ENCODE assay signal across 1 cellular context in genomic region chr1:67921725-67922489, GRCh38.
A peak's percentile ranks its signal among the peaks of the same experiment; 100 is the strongest.
TF ChIP-seq lines count a peak whose summit lies in the region.

No MANE protein-coding gene starts in this region.

TF ChIP-seq in K562, 482 proteins besides CTCF, POLR2A, EP300 and RAD21 (continued from another document and continues in another):
- TF ChIP-seq NFRKB (IDR thresholded peaks at IDR 0.05; ENCODE audit: low read depth) (no peak), JUN (IDR thresholded peaks at IDR 0.05; ENCODE audit: borderline replicate concordance, low read depth, low read length) (no peak), JUN (CRISPR knock-in tag; IDR thresholded peaks at IDR 0.05; ENCODE audit: borderline replicate concordance) (no peak), XRCC4 (IDR thresholded peaks at IDR 0.05; ENCODE audit: extremely low read depth, insufficient read depth, insufficient read length) (no peak), SMARCE1 (IDR thresholded peaks at IDR 0.05) (0 out of 2 replicates have a peak, but pooled peaks have one; percentile 23), ZZZ3 (IDR thresholded peaks at IDR 0.05) (no peak), ELF2 (CRISPR knock-in tag; IDR thresholded peaks at IDR 0.05) (no peak), IRF1 (CRISPR knock-in tag; IDR thresholded peaks at IDR 0.05; ENCODE audit: borderline replicate concordance) (no peak), CEBPG (CRISPR knock-in tag; IDR thresholded peaks at IDR 0.05) (peak; percentile 75; the same call in 1 of the 2 replicates), CEBPG (tag; conservative IDR thresholded peaks at IDR 0.05 in 1 of 2, IDR thresholded peaks at IDR 0.05 in 1 of 2) (peak in 1 of 2 experiments; percentile 84), BMI1 (IDR thresholded peaks at IDR 0.05; ENCODE audit: low read length) (no peak), HDAC2 (IDR thresholded peaks at IDR 0.05) (peak; percentile 68; the same call in 1 of the 2 replicates), ZNF121 (CRISPR knock-in tag; conservative IDR thresholded peaks at IDR 0.05) (no peak), BHLHE40 (IDR thresholded peaks at IDR 0.05; ENCODE audit: low read length) (no peak), U2AF2 (optimal IDR thresholded peaks at IDR 0.05; ENCODE audit: low read depth, low read length) (no peak), RUNX1 (IDR thresholded peaks at IDR 0.05; ENCODE audit: low read depth) (no peak), POLR2AphosphoS5 (IDR thresholded peaks at IDR 0.05; ENCODE audit: control insufficient read depth, insufficient read depth, low read depth, low read length) (peak; percentile 81), HDAC1 (IDR thresholded peaks at IDR 0.05) (peak in 1 of 2 experiments; percentile 29; a peak in 1 of 4 replicates), DNMT1 (IDR thresholded peaks at IDR 0.05) (no peak), KLF16 (IDR thresholded peaks at IDR 0.05) (peak; percentile 82), RREB1 (CRISPR knock-in tag; IDR thresholded peaks at IDR 0.05) (0 out of 2 replicates have a peak, but pooled peaks have one; percentile 20), MED1 (CRISPR knock-in tag; IDR thresholded peaks at IDR 0.05; ENCODE audit: borderline replicate concordance) (no peak), SRSF1 (IDR thresholded peaks at IDR 0.05; ENCODE audit: low read depth, low read length) (no peak), PML (IDR thresholded peaks at IDR 0.05; ENCODE audit: low read length) (peak; percentile 82), ZNF124 (CRISPR knock-in tag; IDR thresholded peaks at IDR 0.05) (no peak), TAL1 (IDR thresholded peaks at IDR 0.05) (peak; percentile 93), ELK3 (CRISPR knock-in tag; IDR thresholded peaks at IDR 0.05) (no peak), GTF2E2 (tag; IDR thresholded peaks at IDR 0.05) (no peak), FOXM1 (IDR thresholded peaks at IDR 0.05; ENCODE audit: low read depth) (peak; percentile 70; the same call in 1 of the 2 replicates), FOXM1 (CRISPR knock-in tag; IDR thresholded peaks at IDR 0.05; ENCODE audit: low read depth) (no peak), MECOM (CRISPR knock-in tag; IDR thresholded peaks at IDR 0.05) (0 out of 2 replicates have a peak, but pooled peaks have one; percentile 39), ETV5 (CRISPR knock-in tag; IDR thresholded peaks at IDR 0.05; ENCODE audit: low read depth) (no peak), CTBP1 (IDR thresholded peaks at IDR 0.05; ENCODE audit: borderline replicate concordance) (peak; percentile 87), MBD2 (IDR thresholded peaks at IDR 0.05; ENCODE audit: borderline replicate concordance, low read depth) (0 out of 2 replicates have a peak, but pooled peaks have one; percentile 21), TRIM24 (IDR thresholded peaks at IDR 0.05) (peak; percentile 82 to 86), GTF2F1 (IDR thresholded peaks at IDR 0.05; ENCODE audit: low read depth, low read length) (no peak), ZNF232 (CRISPR knock-in tag; IDR thresholded peaks at IDR 0.05) (no peak), KDM1A (IDR thresholded peaks at IDR 0.05) (peak; percentile 63 to 72; a peak in 3 of 4 replicates), CXXC5 (CRISPR knock-in tag; IDR thresholded peaks at IDR 0.05) (peak; percentile 71), PHB2 (IDR thresholded peaks at IDR 0.05; ENCODE audit: low read depth) (peak; percentile 56; the same call in 1 of the 2 replicates), SOX6 (IDR thresholded peaks at IDR 0.05) (peak; percentile 52), ZC3H11A (IDR thresholded peaks at IDR 0.05; ENCODE audit: low read depth, low read length) (no peak), ZNF444 (CRISPR knock-in tag; IDR thresholded peaks at IDR 0.05) (no peak), FOSL1 (tag; conservative IDR thresholded peaks at IDR 0.05) (0 out of 2 replicates have a peak, but pooled peaks have one; percentile 19), RCOR1 (IDR thresholded peaks at IDR 0.05; ENCODE audit: borderline replicate concordance in 1 of 2, low read depth in 2 of 2, low read length in 2 of 2) (peak in 1 of 2 experiments; percentile 83; a peak in 2 of 4 replicates), CBFA2T3 (IDR thresholded peaks at IDR 0.05) (peak; percentile 96)
- TF ChIP-seq, protein P1, sequence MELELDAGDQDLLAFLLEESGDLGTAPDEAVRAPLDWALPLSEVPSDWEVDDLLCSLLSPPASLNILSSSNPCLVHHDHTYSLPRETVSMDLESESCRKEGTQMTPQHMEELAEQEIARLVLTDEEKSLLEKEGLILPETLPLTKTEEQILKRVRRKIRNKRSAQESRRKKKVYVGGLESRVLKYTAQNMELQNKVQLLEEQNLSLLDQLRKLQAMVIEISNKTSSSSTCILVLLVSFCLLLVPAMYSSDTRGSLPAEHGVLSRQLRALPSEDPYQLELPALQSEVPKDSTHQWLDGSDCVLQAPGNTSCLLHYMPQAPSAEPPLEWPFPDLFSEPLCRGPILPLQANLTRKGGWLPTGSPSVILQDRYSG (tag; conservative IDR thresholded peaks at IDR 0.05; ENCODE audit: low read depth), result no peak
- TF ChIP-seq, protein P2, sequence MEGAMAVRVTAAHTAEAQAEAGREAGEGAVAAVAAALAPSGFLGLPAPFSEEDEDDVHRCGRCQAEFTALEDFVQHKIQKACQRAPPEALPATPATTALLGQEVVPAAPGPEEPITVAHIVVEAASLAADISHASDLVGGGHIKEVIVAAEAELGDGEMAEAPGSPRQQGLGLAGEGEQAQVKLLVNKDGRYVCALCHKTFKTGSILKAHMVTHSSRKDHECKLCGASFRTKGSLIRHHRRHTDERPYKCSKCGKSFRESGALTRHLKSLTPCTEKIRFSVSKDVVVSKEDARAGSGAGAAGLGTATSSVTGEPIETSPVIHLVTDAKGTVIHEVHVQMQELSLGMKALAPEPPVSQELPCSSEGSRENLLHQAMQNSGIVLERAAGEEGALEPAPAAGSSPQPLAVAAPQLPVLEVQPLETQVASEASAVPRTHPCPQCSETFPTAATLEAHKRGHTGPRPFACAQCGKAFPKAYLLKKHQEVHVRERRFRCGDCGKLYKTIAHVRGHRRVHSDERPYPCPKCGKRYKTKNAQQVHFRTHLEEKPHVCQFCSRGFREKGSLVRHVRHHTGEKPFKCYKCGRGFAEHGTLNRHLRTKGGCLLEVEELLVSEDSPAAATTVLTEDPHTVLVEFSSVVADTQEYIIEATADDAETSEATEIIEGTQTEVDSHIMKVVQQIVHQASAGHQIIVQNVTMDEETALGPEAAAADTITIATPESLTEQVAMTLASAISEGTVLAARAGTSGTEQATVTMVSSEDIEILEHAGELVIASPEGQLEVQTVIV (CRISPR knock-in tag; IDR thresholded peaks at IDR 0.05; ENCODE audit: borderline replicate concordance), result no peak
- TF ChIP-seq, protein P3, sequence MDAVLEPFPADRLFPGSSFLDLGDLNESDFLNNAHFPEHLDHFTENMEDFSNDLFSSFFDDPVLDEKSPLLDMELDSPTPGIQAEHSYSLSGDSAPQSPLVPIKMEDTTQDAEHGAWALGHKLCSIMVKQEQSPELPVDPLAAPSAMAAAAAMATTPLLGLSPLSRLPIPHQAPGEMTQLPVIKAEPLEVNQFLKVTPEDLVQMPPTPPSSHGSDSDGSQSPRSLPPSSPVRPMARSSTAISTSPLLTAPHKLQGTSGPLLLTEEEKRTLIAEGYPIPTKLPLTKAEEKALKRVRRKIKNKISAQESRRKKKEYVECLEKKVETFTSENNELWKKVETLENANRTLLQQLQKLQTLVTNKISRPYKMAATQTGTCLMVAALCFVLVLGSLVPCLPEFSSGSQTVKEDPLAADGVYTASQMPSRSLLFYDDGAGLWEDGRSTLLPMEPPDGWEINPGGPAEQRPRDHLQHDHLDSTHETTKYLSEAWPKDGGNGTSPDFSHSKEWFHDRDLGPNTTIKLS (IDR thresholded peaks at IDR 0.05; ENCODE audit: borderline replicate concordance, low read depth), result no peak
- TF ChIP-seq, protein P4, sequence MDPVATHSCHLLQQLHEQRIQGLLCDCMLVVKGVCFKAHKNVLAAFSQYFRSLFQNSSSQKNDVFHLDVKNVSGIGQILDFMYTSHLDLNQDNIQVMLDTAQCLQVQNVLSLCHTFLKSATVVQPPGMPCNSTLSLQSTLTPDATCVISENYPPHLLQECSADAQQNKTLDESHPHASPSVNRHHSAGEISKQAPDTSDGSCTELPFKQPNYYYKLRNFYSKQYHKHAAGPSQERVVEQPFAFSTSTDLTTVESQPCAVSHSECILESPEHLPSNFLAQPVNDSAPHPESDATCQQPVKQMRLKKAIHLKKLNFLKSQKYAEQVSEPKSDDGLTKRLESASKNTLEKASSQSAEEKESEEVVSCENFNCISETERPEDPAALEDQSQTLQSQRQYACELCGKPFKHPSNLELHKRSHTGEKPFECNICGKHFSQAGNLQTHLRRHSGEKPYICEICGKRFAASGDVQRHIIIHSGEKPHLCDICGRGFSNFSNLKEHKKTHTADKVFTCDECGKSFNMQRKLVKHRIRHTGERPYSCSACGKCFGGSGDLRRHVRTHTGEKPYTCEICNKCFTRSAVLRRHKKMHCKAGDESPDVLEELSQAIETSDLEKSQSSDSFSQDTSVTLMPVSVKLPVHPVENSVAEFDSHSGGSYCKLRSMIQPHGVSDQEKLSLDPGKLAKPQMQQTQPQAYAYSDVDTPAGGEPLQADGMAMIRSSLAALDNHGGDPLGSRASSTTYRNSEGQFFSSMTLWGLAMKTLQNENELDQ (CRISPR knock-in tag; IDR thresholded peaks at IDR 0.05; ENCODE audit: borderline replicate concordance), result no peak
- TF ChIP-seq, protein P5, sequence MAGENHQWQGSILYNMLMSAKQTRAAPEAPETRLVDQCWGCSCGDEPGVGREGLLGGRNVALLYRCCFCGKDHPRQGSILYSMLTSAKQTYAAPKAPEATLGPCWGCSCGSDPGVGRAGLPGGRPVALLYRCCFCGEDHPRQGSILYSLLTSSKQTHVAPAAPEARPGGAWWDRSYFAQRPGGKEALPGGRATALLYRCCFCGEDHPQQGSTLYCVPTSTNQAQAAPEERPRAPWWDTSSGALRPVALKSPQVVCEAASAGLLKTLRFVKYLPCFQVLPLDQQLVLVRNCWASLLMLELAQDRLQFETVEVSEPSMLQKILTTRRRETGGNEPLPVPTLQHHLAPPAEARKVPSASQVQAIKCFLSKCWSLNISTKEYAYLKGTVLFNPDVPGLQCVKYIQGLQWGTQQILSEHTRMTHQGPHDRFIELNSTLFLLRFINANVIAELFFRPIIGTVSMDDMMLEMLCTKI (IDR thresholded peaks at IDR 0.05; ENCODE audit: partially characterized antibody), result no peak
- TF ChIP-seq, protein P6, sequence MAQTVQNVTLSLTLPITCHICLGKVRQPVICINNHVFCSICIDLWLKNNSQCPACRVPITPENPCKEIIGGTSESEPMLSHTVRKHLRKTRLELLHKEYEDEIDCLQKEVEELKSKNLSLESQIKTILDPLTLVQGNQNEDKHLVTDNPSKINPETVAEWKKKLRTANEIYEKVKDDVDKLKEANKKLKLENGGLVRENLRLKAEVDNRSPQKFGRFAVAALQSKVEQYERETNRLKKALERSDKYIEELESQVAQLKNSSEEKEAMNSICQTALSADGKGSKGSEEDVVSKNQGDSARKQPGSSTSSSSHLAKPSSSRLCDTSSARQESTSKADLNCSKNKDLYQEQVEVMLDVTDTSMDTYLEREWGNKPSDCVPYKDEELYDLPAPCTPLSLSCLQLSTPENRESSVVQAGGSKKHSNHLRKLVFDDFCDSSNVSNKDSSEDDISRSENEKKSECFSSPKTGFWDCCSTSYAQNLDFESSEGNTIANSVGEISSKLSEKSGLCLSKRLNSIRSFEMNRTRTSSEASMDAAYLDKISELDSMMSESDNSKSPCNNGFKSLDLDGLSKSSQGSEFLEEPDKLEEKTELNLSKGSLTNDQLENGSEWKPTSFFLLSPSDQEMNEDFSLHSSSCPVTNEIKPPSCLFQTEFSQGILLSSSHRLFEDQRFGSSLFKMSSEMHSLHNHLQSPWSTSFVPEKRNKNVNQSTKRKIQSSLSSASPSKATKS (CRISPR knock-in tag; IDR thresholded peaks at IDR 0.05), result no peak
